11 cellular contexts compared by ENCODE assay signal in genomic region chr5:143064207-143064606, GRCh38.
DNase-seq lines count a peak whose midpoint lies in the region; FAIRE-seq and TF ChIP-seq lines count a peak whose summit lies in the region.
"Had no signal": no experiment of that assay in that cellular context is flagged by ENCODE, and none has a peak within 500 bp of the region (broad histone marks: within the 10 kb centered on the region; RNA-seq: fewer than 3 reads in every experiment).

No MANE protein-coding gene starts in this region.

- H3K9me3 ChIP-seq in mammary epithelial cell (replicated peaks; ENCODE audit: insufficient read depth, low read length) (no peaks in the 10 kb centered on the region), keratinocyte (ENCODE audit: control insufficient read depth, low read depth, low read length) (no peaks in the 10 kb centered on the region), stomach smooth muscle (ENCODE audit: control insufficient read depth in 2 of 2, low read length in 2 of 2) (no peaks in the 10 kb centered on the region)
- H3K9me3 ChIP-seq: testis had no signal

- DNase-seq in M059J (ENCODE audit: low read depth) (peak; percentile 22), mammary epithelial cell (peak; percentile 46), keratinocyte (ENCODE audit: low read depth, low spot score) (peak; percentile 69), NCI-H1694 treated with DMSO at 0.1 percent for 48 hours (lab: John Stamatoyannopoulos, UW) (no peak)
- DNase-seq in activated T-cell treated with anti-CD3 and anti-CD28 coated beads, Interleukin-2, amount 50 U/mL, for 24 hours: no peak
- no peak for DNase-seq in stimulated activated CD4-positive, alpha-beta T cell treated with anti-CD3 and anti-CD28 coated beads, Interleukin-2, amount 100 ng/mL, for 48 hours
- DNase-seq in stimulated activated CD4-positive, alpha-beta T cell treated with anti-CD3 and anti-CD28 coated beads, Interleukin-4, amount 100 ng/mL, for 4 hours: no peak
- DNase-seq: activated T-cell treated with anti-CD3 and anti-CD28 coated beads, Interleukin-2, amount 50 U/mL, for 48 hours; testis had no signal

- H3K27ac ChIP-seq in mammary epithelial cell (ENCODE audit: insufficient read depth, low read depth, low read length) (no peak overlapping the region), keratinocyte (ENCODE audit: control insufficient read depth, insufficient read depth, low read length) (peak overlapping the region; percentile 74), stomach smooth muscle (ENCODE audit: low read length) (peak overlapping the region; percentile 12)

- peaks cover 5% of the 10 kb centered on the region for H3K9me3 Mint-ChIP-seq in activated T-cell treated with anti-CD3 and anti-CD28 coated beads, Interleukin-2, amount 50 U/mL, for 24 hours

- H3K9ac ChIP-seq in mammary epithelial cell (ENCODE audit: insufficient read depth, low read length) (no peak overlapping the region), keratinocyte (ENCODE audit: control insufficient read depth, extremely low read depth, insufficient read depth, low read length) (peak overlapping the region; percentile 26), stomach smooth muscle (ENCODE audit: low read length in 2 of 2) (no peak overlapping the region)

- no TSS peak for BruUV-seq in mammary epithelial cell (replicated peaks; lab: Mats Ljungman, UMichigan)

- intact Hi-C loops in mammary epithelial cell (cut with micrococcal nuclease): no loop called here

- no peaks in the 10 kb centered on the region for H4K20me1 ChIP-seq in mammary epithelial cell (ENCODE audit: insufficient read depth, low read length)
- no peaks in the 10 kb centered on the region for H4K20me1 ChIP-seq in keratinocyte (ENCODE audit: control insufficient read depth, extremely low read depth, insufficient read depth, low read length)

- H3K9me1 ChIP-seq in keratinocyte (ENCODE audit: control insufficient read depth, extremely low read depth, insufficient read depth, low read length): no peaks in the 10 kb centered on the region

- H3K4me3 ChIP-seq in mammary epithelial cell (replicated peaks in 1 of 3; ENCODE audit: insufficient read depth in 1 of 3, low read depth in 2 of 3, low read length in 3 of 3): no peak overlapping the region
- no peak overlapping the region for H3K4me3 ChIP-seq in keratinocyte (ENCODE audit: control insufficient read depth in 2 of 3, extremely low read depth in 1 of 3, insufficient read depth in 2 of 3, low read depth in 1 of 3, low read length in 3 of 3)
- peak overlapping the region; percentile 9 to 24 for H3K4me3 ChIP-seq in stomach smooth muscle (ENCODE audit: low read length in 2 of 2)
- H3K4me3 ChIP-seq: testis had no signal

- H3K36me3 ChIP-seq in mammary epithelial cell (ENCODE audit: insufficient read depth, low read length): no peaks in the 10 kb centered on the region
- no peaks in the 10 kb centered on the region for H3K36me3 ChIP-seq in keratinocyte (ENCODE audit: control insufficient read depth in 2 of 2, extremely low read depth in 1 of 2, insufficient read depth in 2 of 2, low read length in 2 of 2)
- no peaks in the 10 kb centered on the region for H3K36me3 ChIP-seq in stomach smooth muscle (ENCODE audit: control insufficient read depth in 2 of 2, insufficient read depth in 2 of 2, low read length in 2 of 2)

- CTCF ChIA-PET in mammary epithelial cell (lab: Charles Lee; ENCODE audit: low non-redundant PET): no interaction called here

- in situ Hi-C loops in mammary epithelial cell (cut with MboI; ENCODE audit: low sequenced_read_pairs in 2 of 2): no loop called here

- WGBS in mammary epithelial cell (ENCODE audit: low coverage, missing lambda C conversion rate): 20% methylated on average over 2 of the region's 4 CpGs

- dilution Hi-C loops in mammary epithelial cell (cut with HindIII; ENCODE audit: low sequenced_read_pairs) (no loop called here), keratinocyte (cut with MboI; ENCODE audit: extremely low pct_ligation_motif_present, low sequenced_read_pairs) (no loop called here)

- no peaks in the 10 kb centered on the region for H3K79me2 ChIP-seq in mammary epithelial cell (ENCODE audit: insufficient read depth, low read length)
- H3K79me2 ChIP-seq in keratinocyte (ENCODE audit: control insufficient read depth, insufficient read depth, low read length): no peaks in the 10 kb centered on the region

- peak overlapping the region; percentile 62 for H2AFZ ChIP-seq in mammary epithelial cell (ENCODE audit: low read depth, low read length)
- H2AFZ ChIP-seq in keratinocyte (ENCODE audit: control insufficient read depth, low read length): peak overlapping the region; percentile 63

- FAIRE-seq in keratinocyte (lab: Jason Lieb, UNC): peak; percentile 86
- FAIRE-seq: G401.6 had no signal

- H3K4me1 ChIP-seq in mammary epithelial cell (ENCODE audit: insufficient read depth, low read length) (peaks cover 57% of the 10 kb centered on the region), keratinocyte (ENCODE audit: control insufficient read depth, extremely low read depth, insufficient read depth, low read length) (peaks cover 56% of the 10 kb centered on the region), stomach smooth muscle (ENCODE audit: control insufficient read depth, insufficient read depth, low read length) (peaks cover 28% of the 10 kb centered on the region)

- H3K4me3 Mint-ChIP-seq in activated T-cell treated with anti-CD3 and anti-CD28 coated beads, Interleukin-2, amount 50 U/mL, for 24 hours: no peak overlapping the region

- peaks cover 77% of the 10 kb centered on the region for H3K36me3 Mint-ChIP-seq in activated T-cell treated with anti-CD3 and anti-CD28 coated beads, Interleukin-2, amount 50 U/mL, for 24 hours (ENCODE audit: low read depth)

- H3K4me2 ChIP-seq in mammary epithelial cell (ENCODE audit: insufficient read depth, low read depth, low read length): peak overlapping the region; percentile 1
- peak overlapping the region; percentile 56 for H3K4me2 ChIP-seq in keratinocyte (ENCODE audit: control insufficient read depth, extremely low read depth, insufficient read depth, low read depth, low read length)

- no peaks in the 10 kb centered on the region for H3K27me3 Mint-ChIP-seq in activated T-cell treated with anti-CD3 and anti-CD28 coated beads, Interleukin-2, amount 50 U/mL, for 24 hours

- no peaks in the 10 kb centered on the region for H3K27me3 ChIP-seq in mammary epithelial cell (ENCODE audit: insufficient read depth, low read length)
- no peaks in the 10 kb centered on the region for H3K27me3 ChIP-seq in keratinocyte (ENCODE audit: control insufficient read depth, extremely low read depth, insufficient read depth, low read length)
- H3K27me3 ChIP-seq in stomach smooth muscle (ENCODE audit: control insufficient read depth in 1 of 2, insufficient read depth in 2 of 2, low read length in 2 of 2): no peaks in the 10 kb centered on the region
- H3K27me3 ChIP-seq: testis had no signal

- TF ChIP-seq CTCF in mammary epithelial cell (conservative IDR thresholded peaks at IDR 0.05 in 1 of 2, IDR thresholded peaks at IDR 0.05 in 1 of 2; ENCODE audit: extremely low read depth in 1 of 2, insufficient read depth in 1 of 2, low read depth in 1 of 2, low read length in 2 of 2) (no peak), keratinocyte (optimal IDR thresholded peaks at IDR 0.05 in 1 of 3, IDR thresholded peaks at IDR 0.05 in 1 of 3, conservative IDR thresholded peaks at IDR 0.05 in 1 of 3; ENCODE audit: extremely low read depth in 1 of 3, insufficient read depth in 2 of 3, low read length in 3 of 3) (no peak)

- peaks cover 49% of the 10 kb centered on the region for H3K4me1 Mint-ChIP-seq in activated T-cell treated with anti-CD3 and anti-CD28 coated beads, Interleukin-2, amount 50 U/mL, for 24 hours (ENCODE audit: low read depth)

- no peak overlapping the region for H3K27ac Mint-ChIP-seq in activated T-cell treated with anti-CD3 and anti-CD28 coated beads, Interleukin-2, amount 50 U/mL, for 24 hours

Comparison
In these comparisons a context has a peak if more than half of its experiments do, and no peak if none do; other contexts are left out.
1. DNase-seq: peak in M059J (single experiment), mammary epithelial cell (single experiment) and keratinocyte (single experiment); none in NCI-H1694 treated with DMSO at 0.1 percent for 48 hours (single experiment), activated T-cell treated with anti-CD3 and anti-CD28 coated beads, Interleukin-2, amount 50 U/mL, for 24 hours (single experiment), stimulated activated CD4-positive, alpha-beta T cell treated with anti-CD3 and anti-CD28 coated beads, Interleukin-2, amount 100 ng/mL, for 48 hours (0 of 2) and stimulated activated CD4-positive, alpha-beta T cell treated with anti-CD3 and anti-CD28 coated beads, Interleukin-4, amount 100 ng/mL, for 4 hours (0 of 2).
2. H3K4me3 ChIP-seq: peak in stomach smooth muscle (2 of 2); none in mammary epithelial cell (0 of 3) and keratinocyte (0 of 3).